In the genomic region with DNA sequence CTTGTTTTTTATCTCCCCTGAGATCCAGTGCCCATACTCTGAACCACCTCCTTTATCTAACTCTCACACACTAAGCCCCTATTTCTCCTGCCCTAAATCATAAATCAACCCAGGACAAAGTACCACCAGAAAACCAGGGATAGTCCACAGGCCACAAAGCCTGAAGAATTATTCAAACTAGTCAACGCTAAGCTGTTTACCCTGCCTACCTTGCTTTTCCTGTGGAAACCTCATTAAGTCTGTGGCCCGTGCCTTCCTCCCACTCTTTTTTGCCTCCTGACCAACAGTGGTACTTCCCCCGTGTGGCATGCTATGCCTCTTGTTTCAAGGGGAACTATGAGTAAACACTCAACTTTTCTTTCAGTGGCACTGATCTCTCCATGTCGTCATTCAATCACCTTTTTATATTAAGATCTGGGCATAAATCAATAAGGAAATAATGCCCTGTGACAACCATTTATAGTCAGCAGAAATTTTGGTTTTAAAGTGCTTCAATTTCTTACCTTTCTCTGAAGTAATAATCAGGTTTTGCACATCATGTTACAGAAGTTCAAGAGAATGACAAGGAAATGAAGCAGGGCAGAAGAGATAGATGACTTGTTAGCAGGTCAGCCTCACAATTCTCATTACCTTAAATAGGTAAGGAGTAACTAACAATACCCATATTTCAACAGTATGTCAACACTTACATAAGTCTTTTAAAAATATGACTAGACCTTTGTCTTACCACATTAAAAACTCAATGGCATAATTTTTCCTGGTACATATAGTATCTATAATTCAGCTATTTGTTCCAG, we compare ENCODE assay signal across 1 cellular context.
TF ChIP-seq lines count a peak whose summit lies in the region.

No MANE protein-coding gene starts in this region.

TF ChIP-seq in GM12878, 131 proteins besides CTCF, POLR2A, EP300 and RAD21 (continued from another document):
- TF ChIP-seq, protein P1, sequence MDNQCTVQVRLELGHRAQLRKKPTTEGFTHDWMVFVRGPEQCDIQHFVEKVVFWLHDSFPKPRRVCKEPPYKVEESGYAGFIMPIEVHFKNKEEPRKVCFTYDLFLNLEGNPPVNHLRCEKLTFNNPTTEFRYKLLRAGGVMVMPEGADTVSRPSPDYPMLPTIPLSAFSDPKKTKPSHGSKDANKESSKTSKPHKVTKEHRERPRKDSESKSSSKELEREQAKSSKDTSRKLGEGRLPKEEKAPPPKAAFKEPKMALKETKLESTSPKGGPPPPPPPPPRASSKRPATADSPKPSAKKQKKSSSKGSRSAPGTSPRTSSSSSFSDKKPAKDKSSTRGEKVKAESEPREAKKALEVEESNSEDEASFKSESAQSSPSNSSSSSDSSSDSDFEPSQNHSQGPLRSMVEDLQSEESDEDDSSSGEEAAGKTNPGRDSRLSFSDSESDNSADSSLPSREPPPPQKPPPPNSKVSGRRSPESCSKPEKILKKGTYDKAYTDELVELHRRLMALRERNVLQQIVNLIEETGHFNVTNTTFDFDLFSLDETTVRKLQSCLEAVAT (IDR thresholded peaks at IDR 0.05), result peak; percentile 80; the same call in 1 of the 2 replicates
- TF ChIP-seq KAT2A (conservative IDR thresholded peaks at IDR 0.05; ENCODE audit: control insufficient read depth, low read depth, low read length) (no peak), CREM (IDR thresholded peaks at IDR 0.05; ENCODE audit: low read depth) (peak; percentile 42; the same call in 1 of the 2 replicates), MTA2 (IDR thresholded peaks at IDR 0.05; ENCODE audit: low read depth) (peak; percentile 93), ZNF274 (IDR thresholded peaks at IDR 0.05; ENCODE audit: insufficient read depth, insufficient read length) (no peak), SPI1 (IDR thresholded peaks at IDR 0.05; ENCODE audit: borderline replicate concordance, insufficient read depth, low read depth, low read length) (no peak), MEF2A (IDR thresholded peaks at IDR 0.05; ENCODE audit: insufficient read depth, low read depth, low read length) (0 out of 2 replicates have a peak, but pooled peaks have one; percentile 35)
- TF ChIP-seq, protein P2, sequence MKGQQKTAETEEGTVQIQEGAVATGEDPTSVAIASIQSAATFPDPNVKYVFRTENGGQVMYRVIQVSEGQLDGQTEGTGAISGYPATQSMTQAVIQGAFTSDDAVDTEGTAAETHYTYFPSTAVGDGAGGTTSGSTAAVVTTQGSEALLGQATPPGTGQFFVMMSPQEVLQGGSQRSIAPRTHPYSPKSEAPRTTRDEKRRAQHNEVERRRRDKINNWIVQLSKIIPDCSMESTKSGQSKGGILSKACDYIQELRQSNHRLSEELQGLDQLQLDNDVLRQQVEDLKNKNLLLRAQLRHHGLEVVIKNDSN (IDR thresholded peaks at IDR 0.05; ENCODE audit: borderline replicate concordance, extremely low read length, insufficient read depth, low read depth, low read length), result no peak
TF ChIP-seq in GM12878: peak in this region for 35.
